ENCODE assay signal across 10 cellular contexts in genomic region chrX:25721564-25721963, GRCh38.
DNase-seq lines count a peak whose midpoint lies in the region; ATAC-seq, FAIRE-seq and TF ChIP-seq lines count a peak whose summit lies in the region.
"Had no signal": no experiment of that assay in that cellular context is flagged by ENCODE, and none has a peak within 500 bp of the region (broad histone marks: within the 10 kb centered on the region; RNA-seq: fewer than 3 reads in every experiment).

No MANE protein-coding gene starts in this region.

- TF ChIP-seq POLR2A in H1 (IDR thresholded peaks at IDR 0.05; ENCODE audit: control extremely low read depth in 1 of 2, low read depth in 2 of 2, low read length in 2 of 2) (no peak), testis (IDR thresholded peaks at IDR 0.05) (no peak)

- no peak overlapping the region for H2BK5ac ChIP-seq in H1 (ENCODE audit: low read depth, low read length)

- H3K4me1 Mint-ChIP-seq in T-cell, result no peaks in the 10 kb centered on the region
- H3K4me1 Mint-ChIP-seq: memory B cell had no signal

- POLR2A ChIA-PET in SK-N-SH (lab: Yijun Ruan, JAX), result no interaction called here
- POLR2A ChIA-PET in H1 (lab: Charles Lee; ENCODE audit: partially characterized antibody), result no interaction called here
- POLR2A ChIA-PET in T-cell (lab: Charles Lee), result no interaction called here

- no peak overlapping the region for H2BK20ac ChIP-seq in H1 (ENCODE audit: low read length)

- H3K4me3 ChIP-seq in SK-N-SH (ENCODE audit: low read depth in 2 of 2, low read length in 1 of 2) (no peak overlapping the region), H1 (ENCODE audit: extremely low read depth in 1 of 4, insufficient read depth in 2 of 4, low read depth in 3 of 4, low read length in 4 of 4) (no peak overlapping the region), smooth muscle cell (no peak overlapping the region), testis (no peak overlapping the region)
- H3K4me3 ChIP-seq: BLaER1 treated with 17β-estradiol and CSF1 and Interleukin-3, amounts not matched to agents 10 nM and 100 nM had no signal

- H3K18ac ChIP-seq in H1 (ENCODE audit: extremely low read depth, low read length), result no peak overlapping the region

- H4K20me1 ChIP-seq in SK-N-SH (ENCODE audit: insufficient read depth) (no peaks in the 10 kb centered on the region), H1 (replicated peaks in 1 of 2; ENCODE audit: control insufficient read depth in 1 of 2, insufficient read depth in 2 of 2, low read length in 2 of 2) (no peaks in the 10 kb centered on the region), smooth muscle cell (ENCODE audit: low read depth) (no peaks in the 10 kb centered on the region)

- H3K9me3 Mint-ChIP-seq in T-cell, result peaks cover 0 to 3% (median under 1%) of the 10 kb centered on the region in 3 donors

- CTCF ChIA-PET in SK-N-SH (lab: Yijun Ruan, JAX) (interaction anchor here (0.8 to 1.1 kb wide), 3 partner anchors 11 to 253 kb away, joined by 3 to 6 read pairs (median 3); no protein-coding TSS in a partner anchor), H1 (lab: Charles Lee; ENCODE audit: partially characterized antibody) (interaction anchor here (1.1 kb wide), 1 partner anchor 12 kb away, joined by 7 read pairs; no protein-coding TSS in a partner anchor), T-cell (lab: Charles Lee) (no interaction called here)

- TF ChIP-seq EP300 in SK-N-SH (IDR thresholded peaks at IDR 0.05; ENCODE audit: borderline replicate concordance in 1 of 2, low read depth in 1 of 2, low read length in 1 of 2), result no peak
- TF ChIP-seq EP300 in H1 (IDR thresholded peaks at IDR 0.05; ENCODE audit: borderline replicate concordance in 1 of 2, low read depth in 2 of 2, low read length in 2 of 2), result no peak

- no peak overlapping the region for H2BK12ac ChIP-seq in H1 (ENCODE audit: low read depth, low read length)

- no peak overlapping the region for H4K5ac ChIP-seq in H1 (ENCODE audit: insufficient read length, low read depth, low read length)

- H3K27me3 ChIP-seq in SK-N-SH (ENCODE audit: insufficient read depth) (no peaks in the 10 kb centered on the region), H1 (replicated peaks in 1 of 4; ENCODE audit: control insufficient read depth in 3 of 4, extremely low read depth in 1 of 4, insufficient read depth in 3 of 4, low read length in 3 of 4) (no peaks in the 10 kb centered on the region), smooth muscle cell (ENCODE audit: low read depth) (no peaks in the 10 kb centered on the region), testis (no peaks in the 10 kb centered on the region)

- H3K9ac ChIP-seq in SK-N-SH (no peak overlapping the region), H1 (replicated peaks in 1 of 4; ENCODE audit: extremely low read depth in 1 of 4, low read depth in 3 of 4, low read length in 3 of 4) (no peak overlapping the region), smooth muscle cell (ENCODE audit: low read depth) (no peak overlapping the region)
- H3K9ac ChIP-seq: BLaER1 treated with 17β-estradiol and CSF1 and Interleukin-3, amounts not matched to agents 10 nM and 100 nM had no signal

- H3K23ac ChIP-seq in H1 (ENCODE audit: insufficient read length), result no peak overlapping the region

- intact Hi-C loops in testis (cut with DNase I; ENCODE audit: low total_unique reads), result no loop called here

- no peaks in the 10 kb centered on the region for H3K36me3 Mint-ChIP-seq in T-cell
- H3K36me3 Mint-ChIP-seq: memory B cell had no signal

- ATAC-seq in SK-N-SH treated with all-trans-retinoic acid at 6 μM for 48 hours (no peak), T-cell (replicated peaks in 1 of 4) (no peak), GM21390 (IDR thresholded peaks at IDR 0.05; ENCODE audit: unreplicated experiment) (no peak)

- no peak for DNase-seq in SK-N-SH
- DNase-seq in NCI-H69 (lab: John Stamatoyannopoulos, UW), result peak; percentile 30
- no peak for DNase-seq in H1 (ENCODE audit: low read depth in 1 of 2, low spot score in 2 of 2)
- no peak for DNase-seq in smooth muscle cell (lab: John Stamatoyannopoulos, UW; ENCODE audit: unreplicated experiment)
- DNase-seq in T-cell, result no peak
- DNase-seq in testis, result no peak

- H3K23me2 ChIP-seq in H1 (ENCODE audit: low read depth, low read length), result no peaks in the 10 kb centered on the region

- TF ChIP-seq CTCF in SK-N-SH (IDR thresholded peaks at IDR 0.05) (peak; percentile 73), H1 (IDR thresholded peaks at IDR 0.05; ENCODE audit: control extremely low read depth in 1 of 3, insufficient read depth in 1 of 3, low read depth in 1 of 3, low read length in 3 of 3) (peak in 2 of 3 experiments; percentile 8 to 20; a peak in 2 of 4 replicates), smooth muscle cell (IDR thresholded peaks at IDR 0.05; ENCODE audit: borderline replicate concordance, insufficient read depth, poor library complexity, severe bottlenecking) (peak; percentile 51), testis (IDR thresholded peaks at IDR 0.05) (no peak)

- TF ChIP-seq RAD21 in SK-N-SH (IDR thresholded peaks at IDR 0.05; ENCODE audit: low read length) (peak; percentile 74), H1 (IDR thresholded peaks at IDR 0.05 in 1 of 2, conservative IDR thresholded peaks at IDR 0.05 in 1 of 2; ENCODE audit: low read depth in 2 of 2, low read length in 2 of 2) (peak; percentile 57 to 58)

- no peak overlapping the region for H3K56ac ChIP-seq in H1 (replicated peaks; ENCODE audit: insufficient read length, low read depth, low read length)

- H4K8ac ChIP-seq in H1 (ENCODE audit: extremely low read depth, insufficient read depth, low read length), result no peak overlapping the region

- H3K14ac ChIP-seq in H1 (ENCODE audit: insufficient read length), result no peak overlapping the region

- H3K9me3 ChIP-seq in SK-N-SH (no peaks in the 10 kb centered on the region), H1 (ENCODE audit: insufficient read depth in 2 of 2, low read depth in 1 of 2, low read length in 1 of 2) (no peaks in the 10 kb centered on the region), smooth muscle cell (replicated peaks; ENCODE audit: low read depth) (no peaks in the 10 kb centered on the region), testis (no peaks in the 10 kb centered on the region)
- H3K9me3 ChIP-seq: BLaER1 treated with 17β-estradiol and CSF1 and Interleukin-3, amounts not matched to agents 10 nM and 100 nM had no signal

- H3K9me2 ChIP-seq in SK-N-SH, result no peaks in the 10 kb centered on the region

- H2AK5ac ChIP-seq in H1 (ENCODE audit: low read depth, low read length), result no peak overlapping the region

- H3K27ac ChIP-seq in SK-N-SH (ENCODE audit: low read depth in 2 of 2, low read length in 1 of 2) (no peak overlapping the region), H1 (ENCODE audit: low read depth, low read length) (no peak overlapping the region), smooth muscle cell (ENCODE audit: low read depth) (no peak overlapping the region), testis (no peak overlapping the region)
- H3K27ac ChIP-seq: BLaER1 treated with 17β-estradiol and CSF1 and Interleukin-3, amounts not matched to agents 10 nM and 100 nM had no signal

- no peak overlapping the region for H3K4me3 Mint-ChIP-seq in T-cell
- H3K4me3 Mint-ChIP-seq: memory B cell had no signal

- no peaks in the 10 kb centered on the region for H3K36me3 ChIP-seq in SK-N-SH (replicated peaks in 1 of 2; ENCODE audit: control insufficient read depth in 1 of 2, insufficient read depth in 2 of 2, low read length in 1 of 2)
- H3K36me3 ChIP-seq in H1 (ENCODE audit: control insufficient read depth in 2 of 4, insufficient read depth in 4 of 4, low read length in 3 of 4), result no peaks in the 10 kb centered on the region
- no peaks in the 10 kb centered on the region for H3K36me3 ChIP-seq in smooth muscle cell (ENCODE audit: low read depth)
- no peaks in the 10 kb centered on the region for H3K36me3 ChIP-seq in testis (ENCODE audit: low read depth, missing control alignments)
- H3K36me3 ChIP-seq: BLaER1 treated with 17β-estradiol and CSF1 and Interleukin-3, amounts not matched to agents 10 nM and 100 nM had no signal

- no peaks in the 10 kb centered on the region for H3K79me1 ChIP-seq in H1 (ENCODE audit: low read depth, low read length)

- H3K4ac ChIP-seq in H1 (replicated peaks; ENCODE audit: insufficient read length, low read depth, low read length), result no peak overlapping the region

- H3F3A ChIP-seq in SK-N-SH (replicated peaks; ENCODE audit: insufficient read depth), result no peaks in the 10 kb centered on the region
- no peaks in the 10 kb centered on the region for H3F3A ChIP-seq in smooth muscle cell (ENCODE audit: low read depth)

- H3K4me1 ChIP-seq in SK-N-SH (ENCODE audit: control insufficient read depth in 1 of 2, insufficient read depth in 2 of 2, low read depth in 1 of 2, low read length in 1 of 2) (no peaks in the 10 kb centered on the region), H1 (replicated peaks in 1 of 4; ENCODE audit: control insufficient read depth in 3 of 4, insufficient read depth in 4 of 4, low read length in 3 of 4) (no peaks in the 10 kb centered on the region), smooth muscle cell (ENCODE audit: low read depth) (no peaks in the 10 kb centered on the region), testis (no peaks in the 10 kb centered on the region)
- H3K4me1 ChIP-seq: BLaER1 treated with 17β-estradiol and CSF1 and Interleukin-3, amounts not matched to agents 10 nM and 100 nM had no signal

- no peak for FAIRE-seq in H1 (lab: Jason Lieb, UNC)

- no peak overlapping the region for H2BK15ac ChIP-seq in H1 (ENCODE audit: low read length)

- H3K79me2 ChIP-seq in SK-N-SH (ENCODE audit: insufficient read depth) (no peaks in the 10 kb centered on the region), H1 (ENCODE audit: control insufficient read depth in 1 of 2, insufficient read depth in 2 of 2, low read length in 2 of 2) (no peaks in the 10 kb centered on the region), smooth muscle cell (ENCODE audit: low read depth) (no peaks in the 10 kb centered on the region)

- H4K91ac ChIP-seq in H1 (replicated peaks; ENCODE audit: insufficient read length, low read length), result no peak overlapping the region

- under 1% methylated on average over 2 of the region's 2 CpGs for WGBS in SK-N-SH (ENCODE audit: low lambda C conversion rate)
- WGBS in H1 (ENCODE audit: extremely low coverage in 1 of 2, insufficient coverage in 1 of 2, insufficient read length in 1 of 2, insufficient replicate concordance in 2 of 2, low coverage in 1 of 2, low lambda C conversion rate in 2 of 2, missing lambda C conversion rate in 1 of 2), 2 experiments, result 25% methylated on average over 1 of the region's 2 CpGs; no CpG with 5 or more reads in 1 of the 2 experiments
- 5% methylated on average over 2 of the region's 2 CpGs for WGBS in smooth muscle cell (ENCODE audit: low lambda C conversion rate)
- 33 to 38% methylated on average over 2 of the region's 2 CpGs for WGBS in testis, 2 donors

- H3K27ac Mint-ChIP-seq in T-cell, result no peak overlapping the region
- H3K27ac Mint-ChIP-seq: memory B cell had no signal

- H3K4me2 ChIP-seq in SK-N-SH (no peak overlapping the region), H1 (ENCODE audit: insufficient read depth in 1 of 2, low read depth in 2 of 2, low read length in 2 of 2) (no peak overlapping the region), smooth muscle cell (no peak overlapping the region)
- H3K4me2 ChIP-seq: BLaER1 treated with 17β-estradiol and CSF1 and Interleukin-3, amounts not matched to agents 10 nM and 100 nM had no signal

- no peak overlapping the region for H2BK120ac ChIP-seq in H1 (replicated peaks; ENCODE audit: low read depth, low read length)

- H3K27me3 Mint-ChIP-seq in T-cell, result no peaks in the 10 kb centered on the region
- H3K27me3 Mint-ChIP-seq: memory B cell had no signal

- H2AFZ ChIP-seq in SK-N-SH (ENCODE audit: low read depth), result no peak overlapping the region
- H2AFZ ChIP-seq in H1 (ENCODE audit: low read length), result no peak overlapping the region
- H2AFZ ChIP-seq in smooth muscle cell (ENCODE audit: low read depth), result no peak overlapping the region

Comparison
In these comparisons a context has a peak if more than half of its experiments do, and no peak if none do; other contexts are left out.
1. CTCF ChIP-seq: peak in SK-N-SH (single experiment), H1 (2 of 3) and smooth muscle cell (single experiment); none in testis (0 of 3).
2. CTCF ChIA-PET loops: an anchor here in SK-N-SH (0.8 to 1.1 kb wide) and H1 (1.1 kb wide); none called in T-cell.
3. Of the 17 proteins assayed by ChIP-seq in both H1 and SK-N-SH: peak only in H1: none; only in SK-N-SH: none; in both: CTCF and RAD21; in neither: 15.